Comparison of ENCODE assay signal across 8 cellular contexts in genomic region chr19:32570081-32570785, GRCh38. TPM values are rescaled to one million over a fixed set of nuclear protein-coding genes. Genes with fewer than 3 reads are reported as not detected.
DNase-seq lines count a peak whose midpoint lies in the region; ATAC-seq and TF ChIP-seq lines count a peak whose summit lies in the region.

No MANE protein-coding gene starts in this region.

- H3F3A ChIP-seq in OCI-LY1 (ENCODE audit: insufficient read depth, low read length): no peaks in the 10 kb centered on the region

- H3K27me3 Mint-ChIP-seq in activated T-helper 17 cell treated with anti-CD3 and anti-CD28 coated beads, Interleukin-2, amount 50 U/mL, for 72 hours: peaks cover 7% of the 10 kb centered on the region
- peaks cover 2% of the 10 kb centered on the region for H3K27me3 Mint-ChIP-seq in osteocyte (ENCODE audit: unreplicated experiment)

- peak; percentile 59 for ATAC-seq in activated T-helper 17 cell treated with anti-CD3 and anti-CD28 coated beads, Interleukin-2, amount 50 U/mL, for 72 hours (replicated peaks)
- no peak for ATAC-seq in gastroesophageal sphincter
- ATAC-seq in HG02588 (IDR thresholded peaks at IDR 0.05; ENCODE audit: unreplicated experiment): no peak
- no peak for ATAC-seq in HG03460 (IDR thresholded peaks at IDR 0.05; ENCODE audit: unreplicated experiment)

- H3K36me3 ChIP-seq in OCI-LY1 (ENCODE audit: insufficient read depth, low read length) (no peaks in the 10 kb centered on the region), gastroesophageal sphincter (no peaks in the 10 kb centered on the region)

- H3K27ac ChIP-seq in OCI-LY1 (ENCODE audit: low read depth, low read length, poor library complexity, severe bottlenecking) (no peak overlapping the region), gastroesophageal sphincter (no peak overlapping the region)

- WGBS in gastroesophageal sphincter (ENCODE audit: low coverage in 1 of 2), 2 donors: 0 to 22% methylated on average over 2 to 15 of the region's 15 CpGs

- H3K27ac Mint-ChIP-seq in activated T-helper 17 cell treated with anti-CD3 and anti-CD28 coated beads, Interleukin-2, amount 50 U/mL, for 72 hours: no peak overlapping the region
- no peak overlapping the region for H3K27ac Mint-ChIP-seq in osteocyte (ENCODE audit: unreplicated experiment)

- no peak overlapping the region for H3K4me2 ChIP-seq in OCI-LY1 (ENCODE audit: low read length)

- H3K4me1 ChIP-seq in OCI-LY1 (ENCODE audit: insufficient read depth, low read length, severe bottlenecking) (no peaks in the 10 kb centered on the region), gastroesophageal sphincter (peaks cover 0 to 6% (median 0%) of the 10 kb centered on the region in 3 donors)

- H3K4me3 ChIP-seq in OCI-LY1 (ENCODE audit: low read depth, low read length, poor library complexity, severe bottlenecking) (no peak overlapping the region), gastroesophageal sphincter (no peak overlapping the region)

- no peaks in the 10 kb centered on the region for H4K20me1 ChIP-seq in OCI-LY1 (ENCODE audit: insufficient read depth, low read length)

- TF ChIP-seq EP300 in gastroesophageal sphincter (IDR thresholded peaks at IDR 0.05): no peak

- H2AFZ ChIP-seq in OCI-LY1 (ENCODE audit: low read length): no peak overlapping the region

- H3K4me3 Mint-ChIP-seq in activated T-helper 17 cell treated with anti-CD3 and anti-CD28 coated beads, Interleukin-2, amount 50 U/mL, for 72 hours: no peak overlapping the region
- no peak overlapping the region for H3K4me3 Mint-ChIP-seq in osteocyte (ENCODE audit: unreplicated experiment)

- DNase-seq in DMS153 (lab: John Stamatoyannopoulos, UW): peak; percentile 10
- DNase-seq in HT1080 (ENCODE audit: low read depth): peak; percentile 56
- peak; percentile 82 for DNase-seq in osteocyte (ENCODE audit: extremely low spot score, unreplicated experiment)

- H3K9ac ChIP-seq in OCI-LY1 (ENCODE audit: low read length): no peak overlapping the region

- peaks cover 14% of the 10 kb centered on the region for H3K4me1 Mint-ChIP-seq in activated T-helper 17 cell treated with anti-CD3 and anti-CD28 coated beads, Interleukin-2, amount 50 U/mL, for 72 hours
- no peaks in the 10 kb centered on the region for H3K4me1 Mint-ChIP-seq in osteocyte (ENCODE audit: unreplicated experiment)

- TF ChIP-seq POLR2A in gastroesophageal sphincter (IDR thresholded peaks at IDR 0.05): no peak

- H3K9me3 Mint-ChIP-seq in activated T-helper 17 cell treated with anti-CD3 and anti-CD28 coated beads, Interleukin-2, amount 50 U/mL, for 72 hours: no peaks in the 10 kb centered on the region
- H3K9me3 Mint-ChIP-seq in osteocyte (ENCODE audit: unreplicated experiment): no peaks in the 10 kb centered on the region

- no peaks in the 10 kb centered on the region for H3K79me2 ChIP-seq in OCI-LY1 (ENCODE audit: insufficient read depth, low read length)

- H3K9me3 ChIP-seq in OCI-LY1 (ENCODE audit: low read length) (no peaks in the 10 kb centered on the region), gastroesophageal sphincter (no peaks in the 10 kb centered on the region)

- H3K9me2 ChIP-seq in OCI-LY1 (ENCODE audit: low read depth, low read length): no peaks in the 10 kb centered on the region

- H3K27me3 ChIP-seq in OCI-LY1 (ENCODE audit: insufficient read depth, low read length): no peaks in the 10 kb centered on the region
- peaks cover 56% of the 10 kb centered on the region for H3K27me3 ChIP-seq in gastroesophageal sphincter

- H3K36me3 Mint-ChIP-seq in activated T-helper 17 cell treated with anti-CD3 and anti-CD28 coated beads, Interleukin-2, amount 50 U/mL, for 72 hours (ENCODE audit: low read depth): no peaks in the 10 kb centered on the region
- no peaks in the 10 kb centered on the region for H3K36me3 Mint-ChIP-seq in osteocyte (ENCODE audit: unreplicated experiment)

- TF ChIP-seq CTCF in OCI-LY1 (IDR thresholded peaks at IDR 0.05; ENCODE audit: low read length) (peak; percentile 76), gastroesophageal sphincter (IDR thresholded peaks at IDR 0.05) (peak; percentile 6 to 60 (median 41)), osteocyte (IDR thresholded peaks at IDR 0.05) (peak; percentile 68)

RNA-seq across cellular contexts. Expression of gene PDCD5, which starts 10.8 kb away (rescaled TPM):
- 239 and 252 TPM in 2 replicates for total RNA-seq in HT1080 (2014; rRNA removed; shearing (Covaris generic))
- polyA plus RNA-seq in HT1080 (2015; cell fraction: cytosol; rRNA removed): 167 and 175 TPM in 2 replicates
- polyA plus RNA-seq in HT1080 (2015; cell fraction: nucleus; rRNA removed): 67.1 and 71.0 TPM in 2 replicates
- 100 to 1,000 TPM in 1 of 2 donors, 10 to 100 TPM in 1; 81.6 to 138 TPM for total RNA-seq in activated T-helper 17 cell treated with anti-CD3 and anti-CD28 coated beads, Interleukin-2, amount 50 U/mL, for 72 hours
- total RNA-seq in gastroesophageal sphincter (100 to 1,000 TPM; 115 to 197 (median 132) TPM), osteocyte (81.6 and 105 TPM in 2 replicates)

Comparison
In these comparisons a context has a peak if more than half of its experiments do, and no peak if none do; other contexts are left out.
1. DNase-seq: peak in every context shown above with its lines; median percentile 82 in osteocyte; 56 in HT1080; 10 in DMS153.